ENCODE assay signal across 17 cellular contexts in genomic region chr5:133330956-133331355, GRCh38.
"Had no signal": no experiment of that assay in that cellular context is flagged by ENCODE, and none has a peak within 500 bp of the region (broad histone marks: within the 10 kb centered on the region; RNA-seq: fewer than 3 reads in every experiment).

No MANE protein-coding gene starts in this region.

- H3K9me3 ChIP-seq: suprapubic skin, thyroid gland had no signal

- DNase-seq: effector CD8-positive, alpha-beta T cell; foreskin melanocyte; hippocampal formation; kidney glomerular epithelial cell; mesendoderm; naive B cell; right cardiac atrium; small intestine; stimulated activated CD4-positive, alpha-beta T cell treated with anti-CD3 and anti-CD28 coated beads, Interleukin-2, amount 100 ng/mL, for 48 hours; stimulated activated CD8-positive, alpha-beta memory T cell treated with anti-CD3 and anti-CD28 coated beads, Interleukin-4, amount 100 ng/mL, for 48 hours; stimulated activated naive CD8-positive, alpha-beta T cell treated with anti-CD3 and anti-CD28 coated beads, Interleukin-15, Interleukin-2, amounts not matched to agents 100 U/mL and 50 U/mL, for 24 hours; thyroid gland had no signal

- H3K36me3 Mint-ChIP-seq: naive B cell; stimulated activated effector memory CD8-positive, alpha-beta T cell treated with anti-CD3 and anti-CD28 coated beads, Interleukin-12 subunit alpha, Interleukin-12 subunit beta, amount 100 ng/mL, for 72 hours had no signal

- H3K4me1 ChIP-seq: suprapubic skin, thyroid gland had no signal

- H3K4me3 Mint-ChIP-seq: naive B cell; stimulated activated effector memory CD8-positive, alpha-beta T cell treated with anti-CD3 and anti-CD28 coated beads, Interleukin-12 subunit alpha, Interleukin-12 subunit beta, amount 100 ng/mL, for 72 hours; type B pancreatic cell had no signal

- FAIRE-seq: small intestine had no signal

- H3K4me3 ChIP-seq: coronary artery, suprapubic skin, thyroid gland had no signal

- H3K27me3 ChIP-seq: suprapubic skin, thyroid gland had no signal

- H3K27ac ChIP-seq: coronary artery, suprapubic skin, thyroid gland had no signal

- H3K36me3 ChIP-seq: suprapubic skin, thyroid gland had no signal

- H3K27ac Mint-ChIP-seq: progenitor cell of endocrine pancreas; stimulated activated effector memory CD8-positive, alpha-beta T cell treated with anti-CD3 and anti-CD28 coated beads, Interleukin-12 subunit alpha, Interleukin-12 subunit beta, amount 100 ng/mL, for 72 hours; type B pancreatic cell had no signal

- H3K9me3 Mint-ChIP-seq: naive B cell; stimulated activated effector memory CD8-positive, alpha-beta T cell treated with anti-CD3 and anti-CD28 coated beads, Interleukin-12 subunit alpha, Interleukin-12 subunit beta, amount 100 ng/mL, for 72 hours; type B pancreatic cell had no signal

- H3K27me3 Mint-ChIP-seq: naive B cell, type B pancreatic cell had no signal

- ATAC-seq: right cardiac atrium; stimulated activated effector memory CD8-positive, alpha-beta T cell treated with anti-CD3 and anti-CD28 coated beads, Interleukin-12 subunit alpha, Interleukin-12 subunit beta, amount 100 ng/mL, for 72 hours; stimulated activated naive CD8-positive, alpha-beta T cell treated with anti-CD3 and anti-CD28 coated beads, Interleukin-15, Interleukin-2, amounts not matched to agents 100 U/mL and 50 U/mL, for 24 hours had no signal

- H3K4me1 Mint-ChIP-seq: naive B cell had no signal
